In the genomic region with DNA sequence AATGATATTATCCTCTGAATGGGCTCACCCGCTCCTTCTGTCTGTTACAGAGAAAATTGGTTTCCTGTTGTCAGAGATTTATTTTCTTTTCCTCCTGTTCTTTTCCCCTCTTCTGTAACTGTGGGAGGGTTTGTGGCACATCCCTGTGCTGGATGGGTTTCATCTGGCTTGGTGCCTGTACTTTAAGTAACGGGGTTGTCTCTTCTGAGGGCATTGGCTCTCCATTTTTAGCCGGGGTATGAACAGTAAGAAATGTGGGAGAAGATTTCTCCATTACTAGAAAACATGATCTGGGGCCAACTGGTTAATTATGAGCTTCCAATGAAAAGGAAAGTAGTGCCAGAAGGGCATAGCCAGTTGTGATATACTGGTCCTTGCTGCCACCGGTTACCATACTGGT, we compare ENCODE assay signal across 24 cellular contexts.
"Had no signal": no experiment of that assay in that cellular context is flagged by ENCODE, and none has a peak within 500 bp of the region (broad histone marks: within the 10 kb centered on the region; RNA-seq: fewer than 3 reads in every experiment).

No MANE protein-coding gene starts in this region.

- H3K27me3 Mint-ChIP-seq: activated CD4-positive, alpha-beta T cell treated with anti-CD3 and anti-CD28 coated beads for 36 hours; naive B cell; T-cell had no signal

- H3K27ac Mint-ChIP-seq: activated CD4-positive, alpha-beta T cell treated with anti-CD3 and anti-CD28 coated beads for 36 hours; activated naive CD4-positive, alpha-beta T cell treated with anti-CD3 and anti-CD28 coated beads, Interleukin-2, amount 50 U/mL, for 72 hours; activated T-cell treated with anti-CD3 and anti-CD28 coated beads, Interleukin-2, amount 50 U/mL, for 72 hours; mesothelial cell of epicardium; T-cell; T-helper 2 cell treated with Interferon-gamma antibody and Interleukin-4, amounts not matched to agents 5 μg/mL and 100 μg/mL, for 36 hours had no signal

- H3K27me3 ChIP-seq: breast epithelium, esophagus muscularis mucosa, right lobe of liver, testis had no signal

- H3K9me3 ChIP-seq: breast epithelium, esophagus muscularis mucosa, left ventricle myocardium inferior, right lobe of liver, testis had no signal

- H3K27ac ChIP-seq: esophagus muscularis mucosa, left ventricle myocardium inferior, testis had no signal

- ATAC-seq: activated CD4-positive, alpha-beta T cell treated with anti-CD3 and anti-CD28 coated beads for 36 hours; activated naive CD4-positive, alpha-beta T cell treated with anti-CD3 and anti-CD28 coated beads, Interleukin-2, amount 50 U/mL, for 72 hours; activated T-cell treated with anti-CD3 and anti-CD28 coated beads, Interleukin-2, amount 50 U/mL, for 72 hours; T-cell had no signal

- H3K4me3 Mint-ChIP-seq: activated CD4-positive, alpha-beta T cell treated with anti-CD3 and anti-CD28 coated beads for 36 hours; activated T-cell treated with anti-CD3 and anti-CD28 coated beads, Interleukin-2, amount 50 U/mL, for 72 hours; mesothelial cell of epicardium; naive B cell; neural crest cell; T-cell; T-helper 2 cell treated with Interferon-gamma antibody and Interleukin-4, amounts not matched to agents 5 μg/mL and 100 μg/mL, for 36 hours had no signal

- H3K4me3 ChIP-seq: breast epithelium, coronary artery, esophagus muscularis mucosa, left ventricle myocardium inferior, right lobe of liver, testis had no signal

- H3K4me1 Mint-ChIP-seq: neural crest cell had no signal

- H3K36me3 Mint-ChIP-seq: mesothelial cell of epicardium had no signal

- DNase-seq: activated CD4-positive, alpha-beta T cell treated with anti-CD3 and anti-CD28 coated beads for 36 hours; activated CD4-positive, CD25-positive, alpha-beta regulatory T cell; activated naive CD4-positive, alpha-beta T cell; activated T-cell treated with anti-CD3 and anti-CD28 coated beads for 4 hours; activated T-cell treated with anti-CD3 and anti-CD28 coated beads, Interleukin-2, amount 50 U/mL, for 72 hours; central memory CD4-positive, alpha-beta T cell; foreskin melanocyte; kidney glomerular epithelial cell; left ventricle myocardium inferior; naive B cell; posterior cingulate gyrus; right lobe of liver; stimulated activated CD4-positive, alpha-beta T cell treated with anti-CD3 and anti-CD28 coated beads, Interleukin-2, amount 100 ng/mL, for 48 hours; stimulated activated naive CD4-positive, alpha-beta T cell treated with Interleukin-2 at 50 U/mL for 16 hours; T-cell; testis; trophoblast cell had no signal

- H3K9me3 Mint-ChIP-seq: activated naive CD4-positive, alpha-beta T cell treated with anti-CD3 and anti-CD28 coated beads, Interleukin-2, amount 50 U/mL, for 72 hours; activated T-cell treated with anti-CD3 and anti-CD28 coated beads, Interleukin-2, amount 50 U/mL, for 72 hours; mesothelial cell of epicardium; neural crest cell; T-cell; T-helper 2 cell treated with Interferon-gamma antibody and Interleukin-4, amounts not matched to agents 5 μg/mL and 100 μg/mL, for 36 hours had no signal

- H3K36me3 ChIP-seq: breast epithelium, esophagus muscularis mucosa, left ventricle myocardium inferior, right lobe of liver had no signal
